ENCODE assay signal across 8 cellular contexts in genomic region chr2:113604085-113604477, GRCh38. TPM values are rescaled to one million over a fixed set of nuclear protein-coding genes. Genes with fewer than 3 reads are reported as not detected.
DNase-seq lines count a peak whose midpoint lies in the region; ATAC-seq and TF ChIP-seq lines count a peak whose summit lies in the region.
"Not testable (repeated sequence)": the region's sequence is repeated elsewhere in the genome, so short reads cannot be mapped to it uniquely, and the experiment has no call there.

No MANE protein-coding gene starts in this region.

- H4K20me1 ChIP-seq in Loucy (ENCODE audit: insufficient read depth, low read length, poor library complexity, severe bottlenecking); mammary epithelial cell (ENCODE audit: insufficient read depth, low read length): not testable (repeated sequence)

- peak in 1 of 2 donors; percentile 4 for TF ChIP-seq POLR2A in heart left ventricle (IDR thresholded peaks at IDR 0.05)

- H3K4me2 ChIP-seq in Loucy (ENCODE audit: low read depth, low read length, poor library complexity, severe bottlenecking): peak overlapping the region; percentile 54
- peak overlapping the region; percentile 51 for H3K4me2 ChIP-seq in mammary epithelial cell (ENCODE audit: insufficient read depth, low read depth, low read length)

- not testable (repeated sequence) for H3K36me3 Mint-ChIP-seq in nephron progenitor cell (ENCODE audit: low read depth)

- BruUV-seq in mammary epithelial cell (replicated peaks; lab: Mats Ljungman, UMichigan): not testable (repeated sequence)

- not testable (repeated sequence) for H3K4me1 ChIP-seq in Loucy (ENCODE audit: insufficient read depth, low read length, poor library complexity, severe bottlenecking); mammary epithelial cell (ENCODE audit: insufficient read depth, low read length); heart left ventricle

- not testable (repeated sequence) for H3F3A ChIP-seq in Loucy (ENCODE audit: low read depth)

- not testable (repeated sequence) for H3K36me3 ChIP-seq in Loucy (ENCODE audit: insufficient read depth, low read length); mammary epithelial cell (ENCODE audit: insufficient read depth, low read length); heart left ventricle

- H3K27me3 Mint-ChIP-seq in nephron progenitor cell (ENCODE audit: low read depth, poor library complexity): not testable (repeated sequence)

- H3K9me3 Mint-ChIP-seq in nephron progenitor cell: not testable (repeated sequence)

- peak; percentile 87 for TF ChIP-seq CTCF in Loucy (conservative IDR thresholded peaks at IDR 0.05; ENCODE audit: low read length)
- peak; percentile 89 for TF ChIP-seq CTCF in mammary epithelial cell (conservative IDR thresholded peaks at IDR 0.05 in 1 of 2, IDR thresholded peaks at IDR 0.05 in 1 of 2; ENCODE audit: extremely low read depth in 1 of 2, insufficient read depth in 1 of 2, low read depth in 1 of 2, low read length in 2 of 2)
- TF ChIP-seq CTCF in heart left ventricle (IDR thresholded peaks at IDR 0.05): peak; percentile 98 to 100 (median 100)
- TF ChIP-seq CTCF in nephron progenitor cell (IDR thresholded peaks at IDR 0.05): peak; percentile 100

- DNase-seq in AG08396 (ENCODE audit: low spot score) (peak; percentile 36), GM19238 (ENCODE audit: insufficient read length, low spot score) (peak; percentile 19), mammary epithelial cell (peak; percentile 81), heart left ventricle (peak; percentile 90 to 96 (median 95)), nephron progenitor cell (peak; percentile 89)
- DNase-seq in activated CD4-positive, alpha-beta T cell treated with anti-CD3 and anti-CD28 coated beads, Interleukin-2, amount 50 U/mL, for 48 hours: peak; percentile 91 to 92
- DNase-seq in stimulated activated CD8-positive, alpha-beta memory T cell treated with anti-CD3 and anti-CD28 coated beads, Interleukin-12 subunit alpha, Interleukin-12 subunit beta, amount 100 ng/mL, for 1 hour (ENCODE audit: low read depth): peak; percentile 82

- peak in 2 of 4 donors; percentile 20 to 40 for ATAC-seq in heart left ventricle

- H3K9me3 ChIP-seq in Loucy (ENCODE audit: insufficient read depth, low read depth, low read length); mammary epithelial cell (replicated peaks; ENCODE audit: insufficient read depth, low read length); heart left ventricle: not testable (repeated sequence)

- not testable (repeated sequence) for H3K79me2 ChIP-seq in Loucy (ENCODE audit: insufficient read depth, low read length); mammary epithelial cell (ENCODE audit: insufficient read depth, low read length)

- H3K9ac ChIP-seq in Loucy (ENCODE audit: low read depth, low read length, poor library complexity, severe bottlenecking): peak overlapping the region; percentile 66
- H3K9ac ChIP-seq in mammary epithelial cell (ENCODE audit: insufficient read depth, low read length): not testable (repeated sequence)

- H3K27ac Mint-ChIP-seq in nephron progenitor cell: peak overlapping the region; percentile 92

- peak overlapping the region; percentile 80; the same call in 1 of the 2 replicates for H2AFZ ChIP-seq in Loucy (ENCODE audit: low read length)
- peak overlapping the region; percentile 72 for H2AFZ ChIP-seq in mammary epithelial cell (ENCODE audit: low read depth, low read length)

- WGBS in mammary epithelial cell (ENCODE audit: low coverage, missing lambda C conversion rate): 2% methylated on average over 8 of the region's 20 CpGs
- 0 to 11% (median 5%) methylated on average over 9 to 20 of the region's 20 CpGs for WGBS in heart left ventricle, 4 donors

- intact Hi-C loops in mammary epithelial cell (cut with micrococcal nuclease): not testable (repeated sequence)
- intact Hi-C loops in heart left ventricle (cut with DNase I): loop anchor here in 1 of 10 donors (5.0 kb wide), 1 partner anchor 88 kb away; no protein-coding TSS in a partner anchor

- peak overlapping the region; percentile 70 for H3K4me3 ChIP-seq in Loucy (ENCODE audit: low read length, poor library complexity, severe bottlenecking)
- H3K4me3 ChIP-seq in mammary epithelial cell (replicated peaks in 1 of 3; ENCODE audit: insufficient read depth in 1 of 3, low read depth in 2 of 3, low read length in 3 of 3): peak overlapping the region; percentile 38 to 51 (median 45)
- H3K4me3 ChIP-seq in heart left ventricle: peak overlapping the region; percentile 42 to 80 (median 62)

- in situ Hi-C loops in mammary epithelial cell (cut with MboI; ENCODE audit: low sequenced_read_pairs in 2 of 2): not testable (repeated sequence)

- H3K27me3 ChIP-seq in Loucy (ENCODE audit: insufficient read depth, low read length, poor library complexity, severe bottlenecking); mammary epithelial cell (ENCODE audit: insufficient read depth, low read length); heart left ventricle: not testable (repeated sequence)

- CTCF ChIA-PET in mammary epithelial cell (lab: Charles Lee; ENCODE audit: low non-redundant PET): not testable (repeated sequence)

- H3K27ac ChIP-seq in mammary epithelial cell (ENCODE audit: insufficient read depth, low read depth, low read length) (peak overlapping the region; percentile 22), heart left ventricle (peak overlapping the region in 11 of 12 donors; percentile 80 to 96 (median 89))

- not testable (repeated sequence) for H3K9me2 ChIP-seq in Loucy (replicated peaks; ENCODE audit: low read depth, low read length)

- not testable (repeated sequence) for H3K4me1 Mint-ChIP-seq in nephron progenitor cell

- peak overlapping the region; percentile 95 for H3K4me3 Mint-ChIP-seq in nephron progenitor cell

- dilution Hi-C loops in mammary epithelial cell (cut with HindIII; ENCODE audit: low sequenced_read_pairs): not testable (repeated sequence)

RNA-seq across cellular contexts. Expression of gene RABL2A, which starts 23.0 kb away (rescaled TPM):
- total RNA-seq in mammary epithelial cell: 10 to 100 TPM in 1 of 2 donors, 1 to 10 TPM in 1; 7.3 to 14.1 TPM
- 10.6 TPM for polyA plus RNA-seq in mammary epithelial cell
- polyA minus RNA-seq in mammary epithelial cell: 42.7 TPM
- 1 to 10 TPM; 2.9 to 9.5 (median 7.7) TPM for total RNA-seq in heart left ventricle
- 1 to 10 TPM; 3.6 to 6.3 TPM for polyA plus RNA-seq in heart left ventricle

Comparison
In these comparisons a context has a peak if more than half of its experiments do, and no peak if none do; other contexts are left out.
1. DNase-seq: peak in every context shown above with its lines; median percentile 95 in heart left ventricle; 92 in activated CD4-positive, alpha-beta T cell treated with anti-CD3 and anti-CD28 coated beads, Interleukin-2, amount 50 U/mL, for 48 hours; 89 in nephron progenitor cell; 82 in stimulated activated CD8-positive, alpha-beta memory T cell treated with anti-CD3 and anti-CD28 coated beads, Interleukin-12 subunit alpha, Interleukin-12 subunit beta, amount 100 ng/mL, for 1 hour; 81 in mammary epithelial cell; 36 in AG08396; 19 in GM19238.